In the genomic region with DNA sequence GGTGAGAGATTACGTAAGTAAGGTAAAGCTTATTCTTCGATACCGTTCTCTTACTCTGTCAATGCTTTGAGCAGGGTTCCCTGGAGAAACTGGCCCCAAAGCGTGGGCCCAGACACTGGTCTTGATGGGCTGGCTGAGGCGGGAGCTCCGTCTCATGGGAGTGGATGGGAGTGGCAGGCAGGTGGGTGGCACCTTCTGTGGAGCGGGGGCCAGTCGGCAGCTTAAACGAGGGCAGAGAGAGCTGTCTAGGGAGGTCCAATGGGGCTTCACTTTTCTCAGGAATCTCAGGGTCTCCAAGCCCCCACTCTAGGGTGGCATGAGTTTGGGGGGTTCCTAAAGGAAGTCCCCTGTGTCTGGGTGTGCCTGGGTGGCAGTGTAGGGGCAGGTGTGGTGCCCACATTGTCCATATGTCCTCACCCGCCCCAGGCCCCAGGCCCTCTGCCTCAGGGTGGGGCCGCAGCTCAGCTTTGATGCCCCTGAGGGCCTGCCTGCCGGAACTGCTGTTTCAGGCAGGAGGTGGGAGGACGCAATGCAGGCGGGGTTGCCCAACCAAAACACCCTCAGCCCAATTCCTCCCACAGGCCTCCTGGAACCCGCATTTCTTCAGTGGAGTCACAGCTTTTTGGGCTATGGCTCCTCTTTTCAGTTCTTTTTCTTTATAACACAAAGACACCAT, we compare ENCODE assay signal across 1 cellular context.
TF ChIP-seq lines count a peak whose summit lies in the region.

No MANE protein-coding gene starts in this region.

TF ChIP-seq in HEK293, 187 proteins besides CTCF, POLR2A, EP300 and RAD21 (continued from another document):
- TF ChIP-seq, protein P1, sequence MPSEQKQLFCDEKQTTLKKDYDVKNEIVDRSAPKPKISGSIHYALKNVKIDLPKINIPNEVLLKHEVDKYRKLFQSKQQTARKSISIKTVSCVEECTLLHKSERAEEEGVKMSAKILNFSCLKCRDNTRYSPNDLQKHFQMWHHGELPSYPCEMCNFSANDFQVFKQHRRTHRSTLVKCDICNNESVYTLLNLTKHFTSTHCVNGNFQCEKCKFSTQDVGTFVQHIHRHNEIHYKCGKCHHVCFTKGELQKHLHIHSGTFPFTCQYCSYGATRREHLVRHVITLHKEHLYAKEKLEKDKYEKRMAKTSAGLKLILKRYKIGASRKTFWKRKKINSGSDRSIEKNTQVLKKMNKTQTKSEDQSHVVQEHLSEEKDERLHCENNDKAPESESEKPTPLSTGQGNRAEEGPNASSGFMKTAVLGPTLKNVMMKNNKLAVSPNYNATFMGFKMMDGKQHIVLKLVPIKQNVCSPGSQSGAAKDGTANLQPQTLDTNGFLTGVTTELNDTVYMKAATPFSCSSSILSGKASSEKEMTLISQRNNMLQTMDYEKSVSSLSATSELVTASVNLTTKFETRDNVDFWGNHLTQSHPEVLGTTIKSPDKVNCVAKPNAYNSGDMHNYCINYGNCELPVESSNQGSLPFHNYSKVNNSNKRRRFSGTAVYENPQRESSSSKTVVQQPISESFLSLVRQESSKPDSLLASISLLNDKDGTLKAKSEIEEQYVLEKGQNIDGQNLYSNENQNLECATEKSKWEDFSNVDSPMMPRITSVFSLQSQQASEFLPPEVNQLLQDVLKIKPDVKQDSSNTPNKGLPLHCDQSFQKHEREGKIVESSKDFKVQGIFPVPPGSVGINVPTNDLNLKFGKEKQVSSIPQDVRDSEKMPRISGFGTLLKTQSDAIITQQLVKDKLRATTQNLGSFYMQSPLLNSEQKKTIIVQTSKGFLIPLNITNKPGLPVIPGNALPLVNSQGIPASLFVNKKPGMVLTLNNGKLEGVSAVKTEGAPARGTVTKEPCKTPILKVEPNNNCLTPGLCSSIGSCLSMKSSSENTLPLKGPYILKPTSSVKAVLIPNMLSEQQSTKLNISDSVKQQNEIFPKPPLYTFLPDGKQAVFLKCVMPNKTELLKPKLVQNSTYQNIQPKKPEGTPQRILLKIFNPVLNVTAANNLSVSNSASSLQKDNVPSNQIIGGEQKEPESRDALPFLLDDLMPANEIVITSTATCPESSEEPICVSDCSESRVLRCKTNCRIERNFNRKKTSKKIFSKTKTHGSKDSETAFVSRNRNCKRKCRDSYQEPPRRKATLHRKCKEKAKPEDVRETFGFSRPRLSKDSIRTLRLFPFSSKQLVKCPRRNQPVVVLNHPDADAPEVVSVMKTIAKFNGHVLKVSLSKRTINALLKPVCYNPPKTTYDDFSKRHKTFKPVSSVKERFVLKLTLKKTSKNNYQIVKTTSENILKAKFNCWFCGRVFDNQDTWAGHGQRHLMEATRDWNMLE (tag by site-specific recombination; conservative IDR thresholded peaks at IDR 0.05; ENCODE audit: low read depth), result no peak
